4 cellular contexts compared by ENCODE assay signal in the genomic region with DNA sequence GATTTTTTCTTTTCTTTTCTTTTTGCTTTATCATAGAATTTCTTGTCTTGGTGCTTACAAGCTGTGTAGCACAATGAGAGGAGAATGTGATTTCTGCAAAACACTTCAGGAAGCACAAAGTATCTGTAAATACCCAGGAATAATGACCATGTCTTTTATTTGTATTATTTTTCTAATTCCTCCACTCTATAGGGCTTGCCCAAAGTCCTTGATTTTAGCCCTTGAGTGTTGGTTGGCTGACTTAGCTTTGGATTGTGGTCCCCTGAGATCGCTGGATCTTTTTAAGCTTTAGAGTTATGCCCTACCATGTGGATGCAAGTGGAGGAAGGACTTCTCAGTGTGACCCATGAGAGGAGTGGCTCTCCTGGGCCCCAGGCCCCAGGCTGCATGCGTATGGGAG. TPM values are rescaled to one million over a fixed set of nuclear protein-coding genes. Genes with fewer than 3 reads are reported as not detected.
"Had no signal": no experiment of that assay in that cellular context is flagged by ENCODE, and none has a peak within 500 bp of the region (broad histone marks: within the 10 kb centered on the region; RNA-seq: fewer than 3 reads in every experiment).

No MANE protein-coding gene starts in this region.

RNA-seq across cellular contexts. Expression of a gene that starts 52.2 kb away (rescaled TPM):
- total RNA-seq: left ventricle myocardium inferior, left ventricle myocardium superior, liver, lung microvascular endothelial cell had no signal
